ENCODE assay signal across 10 cellular contexts in the genomic region with DNA sequence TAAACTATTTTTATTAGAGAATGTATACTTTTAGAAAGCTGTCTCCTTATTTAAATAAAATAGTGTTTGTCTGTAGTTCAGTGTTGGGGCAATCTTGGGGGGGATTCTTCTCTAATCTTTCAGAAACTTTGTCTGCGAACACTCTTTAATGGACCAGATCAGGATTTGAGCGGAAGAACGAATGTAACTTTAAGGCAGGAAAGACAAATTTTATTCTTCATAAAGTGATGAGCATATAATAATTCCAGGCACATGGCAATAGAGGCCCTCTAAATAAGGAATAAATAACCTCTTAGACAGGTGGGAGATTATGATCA. TPM values are rescaled to one million over a fixed set of nuclear protein-coding genes. Genes with fewer than 3 reads are reported as not detected.
DNase-seq lines count a peak whose midpoint lies in the region; ATAC-seq, FAIRE-seq and TF ChIP-seq lines count a peak whose summit lies in the region.
"Had no signal": no experiment of that assay in that cellular context is flagged by ENCODE, and none has a peak within 500 bp of the region (broad histone marks: within the 10 kb centered on the region; RNA-seq: fewer than 3 reads in every experiment).

No MANE protein-coding gene starts in this region.

- peak in 1 of 4 donors; percentile 4 for TF ChIP-seq EP300 in upper lobe of left lung (IDR thresholded peaks at IDR 0.05)

- peaks cover 83% of the 10 kb centered on the region for H4K20me1 ChIP-seq in astrocyte (ENCODE audit: insufficient read depth, low read length)

- 0 to 3% methylated on average over 3 of the region's 3 CpGs for WGBS in lower leg skin, 2 donors
- WGBS in upper lobe of left lung, 2 donors = 0 to 1% methylated on average over 3 of the region's 3 CpGs

- no peak overlapping the region for H3K4me3 Mint-ChIP-seq in activated naive CD4-positive, alpha-beta T cell treated with anti-CD3 and anti-CD28 coated beads, Interleukin-2, amount 50 U/mL, for 24 hours
- no peak overlapping the region for H3K4me3 Mint-ChIP-seq in astrocyte (ENCODE audit: unreplicated experiment)
- H3K4me3 Mint-ChIP-seq in natural killer cell treated with Interleukin-12 subunit alpha and Interleukin-12 subunit beta and Interleukin-15 and Interleukin-18, amount 100 ng/mL, for 72 hours = no peak overlapping the region

- H3K9me3 ChIP-seq in astrocyte (ENCODE audit: insufficient read depth, low read depth, low read length) = no peaks in the 10 kb centered on the region
- H3K9me3 ChIP-seq in upper lobe of left lung = no peaks in the 10 kb centered on the region

- H3K4me2 ChIP-seq in astrocyte (ENCODE audit: low read length) = peak overlapping the region; percentile 84

- no peak overlapping the region for H2AFZ ChIP-seq in astrocyte (ENCODE audit: low read depth, low read length)

- H3K36me3 Mint-ChIP-seq in activated naive CD4-positive, alpha-beta T cell treated with anti-CD3 and anti-CD28 coated beads, Interleukin-2, amount 50 U/mL, for 24 hours = peaks cover 29% of the 10 kb centered on the region
- peaks cover 28% of the 10 kb centered on the region for H3K36me3 Mint-ChIP-seq in astrocyte (ENCODE audit: low read depth, unreplicated experiment)
- peaks cover 31% of the 10 kb centered on the region for H3K36me3 Mint-ChIP-seq in natural killer cell treated with Interleukin-12 subunit alpha and Interleukin-12 subunit beta and Interleukin-15 and Interleukin-18, amount 100 ng/mL, for 72 hours

- no peaks in the 10 kb centered on the region for H3K27me3 Mint-ChIP-seq in activated naive CD4-positive, alpha-beta T cell treated with anti-CD3 and anti-CD28 coated beads, Interleukin-2, amount 50 U/mL, for 24 hours
- no peaks in the 10 kb centered on the region for H3K27me3 Mint-ChIP-seq in astrocyte (ENCODE audit: low read depth, unreplicated experiment)
- H3K27me3 Mint-ChIP-seq in natural killer cell treated with Interleukin-12 subunit alpha and Interleukin-12 subunit beta and Interleukin-15 and Interleukin-18, amount 100 ng/mL, for 72 hours = no peaks in the 10 kb centered on the region

- peaks cover 86% of the 10 kb centered on the region for H3K79me2 ChIP-seq in astrocyte (ENCODE audit: insufficient read depth, low read length)

- intact Hi-C loops in lower leg skin (cut with DNase I; ENCODE audit: low total_unique reads) = no loop called here

- no peaks in the 10 kb centered on the region for H3K9me3 Mint-ChIP-seq in activated naive CD4-positive, alpha-beta T cell treated with anti-CD3 and anti-CD28 coated beads, Interleukin-2, amount 50 U/mL, for 24 hours
- H3K9me3 Mint-ChIP-seq in astrocyte (ENCODE audit: unreplicated experiment) = peaks cover 2% of the 10 kb centered on the region
- no peaks in the 10 kb centered on the region for H3K9me3 Mint-ChIP-seq in natural killer cell treated with Interleukin-12 subunit alpha and Interleukin-12 subunit beta and Interleukin-15 and Interleukin-18, amount 100 ng/mL, for 72 hours

- no peak for FAIRE-seq in astrocyte (lab: Jason Lieb, UNC)

- H3K4me1 Mint-ChIP-seq in activated naive CD4-positive, alpha-beta T cell treated with anti-CD3 and anti-CD28 coated beads, Interleukin-2, amount 50 U/mL, for 24 hours = peaks cover 40% of the 10 kb centered on the region
- peaks cover 3% of the 10 kb centered on the region for H3K4me1 Mint-ChIP-seq in astrocyte (ENCODE audit: low read depth, unreplicated experiment)
- peaks cover 49 to 64% of the 10 kb centered on the region in 2 donors for H3K4me1 Mint-ChIP-seq in natural killer cell treated with Interleukin-12 subunit alpha and Interleukin-12 subunit beta and Interleukin-15 and Interleukin-18, amount 100 ng/mL, for 72 hours (ENCODE audit: low read depth in 2 of 2)

- no peak for TF ChIP-seq POLR2A in lower leg skin (IDR thresholded peaks at IDR 0.05)
- no peak for TF ChIP-seq POLR2A in upper lobe of left lung (IDR thresholded peaks at IDR 0.05)

- H3K27ac ChIP-seq in astrocyte (ENCODE audit: low read depth, low read length) (peak overlapping the region; percentile 96), upper lobe of left lung (peak overlapping the region; percentile 98 to 99 (median 98))

- H3K36me3 ChIP-seq in astrocyte (ENCODE audit: insufficient read depth, low read length) = peaks cover 62% of the 10 kb centered on the region
- H3K36me3 ChIP-seq in upper lobe of left lung = peaks cover 37 to 69% (median 39%) of the 10 kb centered on the region in 4 donors

- H3K27ac Mint-ChIP-seq in activated naive CD4-positive, alpha-beta T cell treated with anti-CD3 and anti-CD28 coated beads, Interleukin-2, amount 50 U/mL, for 24 hours = peak overlapping the region; percentile 92
- peak overlapping the region; percentile 93 for H3K27ac Mint-ChIP-seq in astrocyte (ENCODE audit: unreplicated experiment)
- no peak overlapping the region for H3K27ac Mint-ChIP-seq in natural killer cell treated with Interleukin-12 subunit alpha and Interleukin-12 subunit beta and Interleukin-15 and Interleukin-18, amount 100 ng/mL, for 72 hours

- H3K27me3 ChIP-seq in astrocyte (ENCODE audit: insufficient read depth, low read length) (no peaks in the 10 kb centered on the region), upper lobe of left lung (no peaks in the 10 kb centered on the region)

- no peak for ATAC-seq in upper lobe of left lung (ENCODE audit: low FRiP score in 2 of 2)
- no peak for ATAC-seq in natural killer cell treated with Interleukin-12 subunit alpha and Interleukin-12 subunit beta and Interleukin-15 and Interleukin-18, amount 100 ng/mL, for 72 hours

- DNase-seq in activated naive CD4-positive, alpha-beta T cell (lab: John Stamatoyannopoulos, UW) = no peak
- DNase-seq in astrocyte (ENCODE audit: low read depth) (no peak), lower leg skin (ENCODE audit: low spot score in 2 of 2) (no peak), upper lobe of left lung (no peak), inferior parietal cortex (ENCODE audit: extremely low spot score) (no peak)
- DNase-seq in natural killer cell treated with Interleukin-12 subunit alpha and Interleukin-12 subunit beta and Interleukin-15 and Interleukin-18, amount 100 ng/mL, for 72 hours (ENCODE audit: low spot score) = no peak
- DNase-seq in effector CD8-positive, alpha-beta T cell (lab: John Stamatoyannopoulos, UW) = no peak
- DNase-seq: activated T-cell treated with anti-CD3 and anti-CD28 coated beads, Interleukin-2, amount 50 U/mL, for 1 hour; stimulated activated CD4-positive, alpha-beta T cell treated with anti-CD3 and anti-CD28 coated beads, Interleukin-2, amount 100 ng/mL, for 48 hours had no signal

- H3K4me3 ChIP-seq in astrocyte (ENCODE audit: insufficient read depth, low read depth, low read length) (peak overlapping the region; percentile 100), lower leg skin (ENCODE audit: low read depth, poor library complexity, severe bottlenecking) (peak overlapping the region; percentile 90), upper lobe of left lung (peak overlapping the region; percentile 65 to 75 (median 70))

- H3K9ac ChIP-seq in astrocyte (ENCODE audit: low read length) = peak overlapping the region; percentile 100

- H3K4me1 ChIP-seq in astrocyte (ENCODE audit: insufficient read depth, low read length) (peaks cover 2% of the 10 kb centered on the region), upper lobe of left lung (peaks cover 14 to 41% (median 33%) of the 10 kb centered on the region in 4 donors)

- no peak for TF ChIP-seq CTCF in astrocyte (IDR thresholded peaks at IDR 0.05; ENCODE audit: insufficient read depth, low read depth, low read length)
- TF ChIP-seq CTCF in lower leg skin (IDR thresholded peaks at IDR 0.05) = no peak
- TF ChIP-seq CTCF in upper lobe of left lung (IDR thresholded peaks at IDR 0.05) = no peak

RNA-seq across cellular contexts. Expression of gene MALAT1, which starts 4.7 kb away (rescaled TPM):
- total RNA-seq in astrocyte = 7,772 and 8,991 TPM in 2 replicates
- total RNA-seq in lower leg skin = over 10,000 TPM in 1 of 4 donors, 1,000 to 10,000 TPM in 3; 5,806 to 14,299 (median 7,416) TPM
- over 10,000 TPM in 5 of 6 donors, 1,000 to 10,000 TPM in 1; 9,697 to 52,390 (median 19,698) TPM for total RNA-seq in upper lobe of left lung
- total RNA-seq in natural killer cell treated with Interleukin-12 subunit alpha and Interleukin-12 subunit beta and Interleukin-15 and Interleukin-18, amount 100 ng/mL, for 72 hours = 1,000 to 10,000 TPM; 6,610 to 7,236 TPM

RNA-seq across cellular contexts. Expression of gene SCYL1, which starts 21.3 kb away (rescaled TPM):
- 106 and 128 TPM in 2 replicates for total RNA-seq in astrocyte
- 100 to 1,000 TPM in 1 of 4 donors, 10 to 100 TPM in 3; 73.1 to 103 (median 89.5) TPM for total RNA-seq in lower leg skin
- 100 to 1,000 TPM in 1 of 6 donors, 10 to 100 TPM in 5; 64.0 to 120 (median 88.8) TPM for total RNA-seq in upper lobe of left lung
- total RNA-seq in natural killer cell treated with Interleukin-12 subunit alpha and Interleukin-12 subunit beta and Interleukin-15 and Interleukin-18, amount 100 ng/mL, for 72 hours = 100 to 1,000 TPM in 1 of 2 donors, 10 to 100 TPM in 1; 84.5 to 112 TPM

RNA-seq across cellular contexts. Expression of gene LTBP3, which starts 54.6 kb away (rescaled TPM):
- total RNA-seq in astrocyte (33.2 and 36.5 TPM in 2 replicates), lower leg skin (100 to 1,000 TPM in 2 of 4 donors, 10 to 100 TPM in 2; 71.9 to 113 (median 100) TPM), upper lobe of left lung (100 to 1,000 TPM in 5 of 6 donors, 10 to 100 TPM in 1; 99.9 to 479 (median 131) TPM)
- 10 to 100 TPM; 42.3 to 60.2 TPM for total RNA-seq in natural killer cell treated with Interleukin-12 subunit alpha and Interleukin-12 subunit beta and Interleukin-15 and Interleukin-18, amount 100 ng/mL, for 72 hours

Comparison
In these comparisons a context has a peak if more than half of its experiments do, and no peak if none do; other contexts are left out.
1. H3K27ac Mint-ChIP-seq: peak in activated naive CD4-positive, alpha-beta T cell treated with anti-CD3 and anti-CD28 coated beads, Interleukin-2, amount 50 U/mL, for 24 hours (single experiment) and astrocyte (single experiment); none in natural killer cell treated with Interleukin-12 subunit alpha and Interleukin-12 subunit beta and Interleukin-15 and Interleukin-18, amount 100 ng/mL, for 72 hours (0 of 2).
2. Peak in every context shown above with its lines, with median percentiles within 50 percentile points of each other: H3K4me3 ChIP-seq.